Comparison of ENCODE assay signal across 1 cellular context in genomic region chr2:116949249-116949648, GRCh38.
A peak's percentile ranks its signal among the peaks of the same experiment; 100 is the strongest.
TF ChIP-seq lines count a peak whose summit lies in the region.

No MANE protein-coding gene starts in this region.

TF ChIP-seq in K562, 482 proteins besides CTCF, POLR2A, EP300 and RAD21:
- peak; percentile 62 for TF ChIP-seq TFE3 (CRISPR knock-in tag; IDR thresholded peaks at IDR 0.05)
- TF ChIP-seq ZNF224 (CRISPR knock-in tag; IDR thresholded peaks at IDR 0.05): no peak
- no peak for TF ChIP-seq STAT5B (CRISPR knock-in tag; IDR thresholded peaks at IDR 0.05)
- TF ChIP-seq TARDBP (IDR thresholded peaks at IDR 0.05): no peak
